ENCODE assay signal across 4 cellular contexts in genomic region chr16:15682105-15682570, GRCh38.
TF ChIP-seq lines count a peak whose summit lies in the region.

No MANE protein-coding gene starts in this region.

TF ChIP-seq in GM23338, 12 proteins besides CTCF, POLR2A, EP300 and RAD21 (continues in another document):
- TF ChIP-seq ETS1 (IDR thresholded peaks at IDR 0.05) (no peak), EZH2 (IDR thresholded peaks at IDR 0.05; ENCODE audit: low read depth, unreplicated experiment) (no peak)

TF ChIP-seq in SK-N-SH, 30 proteins besides CTCF, POLR2A, EP300 and RAD21:
- TF ChIP-seq ZBTB33 (IDR thresholded peaks at IDR 0.05; ENCODE audit: borderline replicate concordance, low read depth) (no peak), FOSL2 (IDR thresholded peaks at IDR 0.05; ENCODE audit: borderline replicate concordance, low read depth) (peak; percentile 23; the same call in 1 of the 2 replicates), USF1 (IDR thresholded peaks at IDR 0.05; ENCODE audit: borderline replicate concordance, low read depth) (peak; percentile 63; the same call in 1 of the 2 replicates)

TF ChIP-seq in K562, 482 proteins besides CTCF, POLR2A, EP300 and RAD21 (continues in another document):
- peak; percentile 85 for TF ChIP-seq ZNF592 (IDR thresholded peaks at IDR 0.05)
- no peak for TF ChIP-seq MAX (CRISPR knock-in tag; IDR thresholded peaks at IDR 0.05)
- peak; percentile 94 for TF ChIP-seq BHLHE40 (IDR thresholded peaks at IDR 0.05; ENCODE audit: low read length)
- TF ChIP-seq MTA2 (IDR thresholded peaks at IDR 0.05; ENCODE audit: low read depth): no peak
- TF ChIP-seq BRD4 (IDR thresholded peaks at IDR 0.05): no peak
- no peak for TF ChIP-seq RB1 (IDR thresholded peaks at IDR 0.05; ENCODE audit: low read depth)
- TF ChIP-seq ZBTB2 (IDR thresholded peaks at IDR 0.05): no peak
- no peak for TF ChIP-seq GTF2A2 (tag; IDR thresholded peaks at IDR 0.05)
- TF ChIP-seq CGGBP1 (CRISPR knock-in tag; IDR thresholded peaks at IDR 0.05): no peak
- TF ChIP-seq ILK (tag; IDR thresholded peaks at IDR 0.05; ENCODE audit: borderline replicate concordance, low read depth): no peak
- TF ChIP-seq RBM15 (IDR thresholded peaks at IDR 0.05; ENCODE audit: insufficient read depth, low read length): no peak
- TF ChIP-seq MYC (IDR thresholded peaks at IDR 0.05; ENCODE audit: low read depth, low read length): peak; percentile 57; the same call in 1 of the 2 replicates
- no peak for TF ChIP-seq MYC (CRISPR knock-in tag; IDR thresholded peaks at IDR 0.05; ENCODE audit: borderline replicate concordance, low read depth)
- no peak for TF ChIP-seq ZBTB9 (CRISPR knock-in tag; IDR thresholded peaks at IDR 0.05)
- TF ChIP-seq ATF1 (CRISPR knock-in tag; IDR thresholded peaks at IDR 0.05): no peak
- no peak for TF ChIP-seq ATF1 (tag; IDR thresholded peaks at IDR 0.05)

TF ChIP-seq in liver, 16 proteins besides CTCF, POLR2A, EP300 and RAD21:
- no peak for TF ChIP-seq FOXA2 (IDR thresholded peaks at IDR 0.05)
- no peak for TF ChIP-seq YY1 (IDR thresholded peaks at IDR 0.05)
- TF ChIP-seq TAF1 (conservative IDR thresholded peaks at IDR 0.05): no peak
- no peak for TF ChIP-seq REST (IDR thresholded peaks at IDR 0.05)
- TF ChIP-seq HNF4A (conservative IDR thresholded peaks at IDR 0.05): no peak
- TF ChIP-seq EGR1 (IDR thresholded peaks at IDR 0.05; ENCODE audit: low read depth in 2 of 2): no peak
- no peak for TF ChIP-seq GABPA (IDR thresholded peaks at IDR 0.05 in 1 of 2, conservative IDR thresholded peaks at IDR 0.05 in 1 of 2)
- no peak for TF ChIP-seq ATF3 (IDR thresholded peaks at IDR 0.05)
- TF ChIP-seq JUND (IDR thresholded peaks at IDR 0.05): no peak
